In the genomic region with DNA sequence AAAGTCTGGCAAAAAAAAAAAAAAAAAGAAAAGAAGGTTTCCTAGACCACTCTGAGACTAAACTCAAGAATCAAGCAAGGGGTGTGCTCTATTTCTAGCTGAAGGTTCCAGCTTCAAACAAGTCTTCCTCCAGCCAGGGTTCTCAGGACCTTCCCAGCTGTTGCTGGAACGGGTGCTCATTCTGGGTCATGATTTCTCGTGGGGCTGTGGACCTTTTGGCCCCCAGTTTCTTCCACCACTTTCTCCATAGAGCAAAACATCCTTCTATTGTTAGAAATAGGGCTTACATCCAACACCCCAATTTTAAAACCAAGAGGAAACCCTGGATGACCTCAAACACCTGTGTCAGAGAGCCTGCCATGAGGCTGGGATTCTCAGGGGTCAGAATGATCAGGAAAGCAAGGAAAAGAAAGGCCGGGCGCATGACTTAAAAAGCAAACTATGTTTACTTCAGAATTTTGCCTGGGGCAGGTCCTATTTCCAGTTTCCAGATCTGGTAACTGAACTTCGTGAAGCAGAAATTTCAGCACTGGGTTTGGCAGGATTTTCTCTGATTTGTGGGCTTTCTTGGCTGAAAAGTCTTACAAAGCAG, we compare ENCODE assay signal across 31 cellular contexts.
"Had no signal": no experiment of that assay in that cellular context is flagged by ENCODE, and none has a peak within 500 bp of the region (broad histone marks: within the 10 kb centered on the region; RNA-seq: fewer than 3 reads in every experiment).

No MANE protein-coding gene starts in this region.

- H3K4me3 Mint-ChIP-seq: activated B cell treated with CpG ODN at 0.5 μM for 24 hours; activated CD8-positive, alpha-beta T cell treated with anti-CD3 and anti-CD28 coated beads for 36 hours; activated naive CD8-positive, alpha-beta T cell; activated T-cell treated with anti-CD3 and anti-CD28 coated beads, Interleukin-2, amount 50 U/mL, for 4 hours; activated T-helper 17 cell treated with anti-CD3 and anti-CD28 coated beads, Interleukin-2, amount 50 U/mL, for 72 hours; effector memory CD8-positive, alpha-beta T cell; T-helper 17 cell; T-helper 2 cell treated with Interferon-gamma antibody and Interleukin-4, amounts not matched to agents 5 μg/mL and 100 μg/mL, for 36 hours had no signal

- H3K27ac Mint-ChIP-seq: activated B cell treated with CpG ODN at 0.5 μM for 24 hours; activated CD8-positive, alpha-beta T cell treated with anti-CD3 and anti-CD28 coated beads for 36 hours; activated naive CD8-positive, alpha-beta T cell; activated T-helper 17 cell treated with anti-CD3 and anti-CD28 coated beads, Interleukin-2, amount 50 U/mL, for 72 hours; effector memory CD8-positive, alpha-beta T cell; T-helper 17 cell; T-helper 2 cell treated with Interferon-gamma antibody and Interleukin-4, amounts not matched to agents 5 μg/mL and 100 μg/mL, for 36 hours had no signal

- H3K36me3 ChIP-seq: esophagus squamous epithelium, gastroesophageal sphincter, WERI-Rb-1 had no signal

- H3K27me3 Mint-ChIP-seq: activated B cell treated with CpG ODN at 0.5 μM for 24 hours; activated CD8-positive, alpha-beta T cell treated with anti-CD3 and anti-CD28 coated beads for 36 hours; activated T-helper 17 cell treated with anti-CD3 and anti-CD28 coated beads, Interleukin-2, amount 50 U/mL, for 72 hours; effector memory CD8-positive, alpha-beta T cell; T-helper 17 cell had no signal

- H3K4me1 ChIP-seq: body of pancreas, esophagus squamous epithelium, gastroesophageal sphincter had no signal

- H3K36me3 Mint-ChIP-seq: activated naive CD8-positive, alpha-beta T cell had no signal

- H3K27ac ChIP-seq: body of pancreas, esophagus squamous epithelium, gastroesophageal sphincter, WERI-Rb-1 had no signal

- ATAC-seq: activated CD4-positive, CD25-positive, alpha-beta regulatory T cell treated with anti-CD3 and anti-CD28 coated beads, Interleukin-2, amount 50 U/mL, for 24 hours; activated CD8-positive, alpha-beta T cell treated with anti-CD3 and anti-CD28 coated beads for 36 hours; activated T-cell treated with anti-CD3 and anti-CD28 coated beads, Interleukin-2, amount 50 U/mL, for 4 hours; activated T-helper 17 cell treated with anti-CD3 and anti-CD28 coated beads, Interleukin-2, amount 50 U/mL, for 72 hours; body of pancreas; effector memory CD8-positive, alpha-beta T cell; gastroesophageal sphincter; T-helper 17 cell had no signal

- H3K4me3 ChIP-seq: body of pancreas, esophagus squamous epithelium, gastroesophageal sphincter had no signal

- H3K9me3 ChIP-seq: body of pancreas, esophagus squamous epithelium, gastroesophageal sphincter had no signal

- DNase-seq: activated B cell treated with CpG ODN at 0.5 μM for 24 hours; activated CD4-positive, alpha-beta T cell treated with anti-CD3 and anti-CD28 coated beads for 48 hours; activated CD4-positive, alpha-beta T cell treated with anti-CD3 and anti-CD28 coated beads, Interleukin-2, amount 50 U/mL, for 1 hour; activated CD4-positive, alpha-beta T cell treated with anti-CD3 and anti-CD28 coated beads, Interleukin-2, amount 50 U/mL, for 48 hours; activated CD8-positive, alpha-beta memory T cell treated with anti-CD3 and anti-CD28 coated beads for 24 hours; activated CD8-positive, alpha-beta T cell treated with anti-CD3 and anti-CD28 coated beads for 36 hours; activated effector memory CD4-positive, alpha-beta T cell treated with Interleukin-2 at 50 U/mL for 16 hours; activated gamma-delta T cell treated with Interleukin-2 at 50 U/mL for 16 hours; activated naive CD4-positive, alpha-beta T cell treated with anti-CD3 and anti-CD28 coated beads, Interleukin-2, amount 50 U/mL, for 16 hours; activated naive CD4-positive, alpha-beta T cell treated with Interleukin-2 at 50 U/mL for 16 hours; activated T-cell treated with anti-CD3 and anti-CD28 coated beads, Interleukin-2, amount 50 U/mL, for 4 hours; amygdala; aorta; body of pancreas; caudate nucleus; cortex of kidney; dermis blood vessel endothelial cell; effector CD4-positive, alpha-beta T cell; effector memory CD8-positive, alpha-beta T cell; erythroblast; esophagus squamous epithelium; foreskin melanocyte; T-helper 1 cell; T-helper 17 cell; T1000; WERI-Rb-1 had no signal

- H3K9me3 Mint-ChIP-seq: activated B cell treated with CpG ODN at 0.5 μM for 24 hours; activated CD8-positive, alpha-beta T cell treated with anti-CD3 and anti-CD28 coated beads for 36 hours; activated T-cell treated with anti-CD3 and anti-CD28 coated beads, Interleukin-2, amount 50 U/mL, for 4 hours; activated T-helper 17 cell treated with anti-CD3 and anti-CD28 coated beads, Interleukin-2, amount 50 U/mL, for 72 hours; T-helper 2 cell treated with Interferon-gamma antibody and Interleukin-4, amounts not matched to agents 5 μg/mL and 100 μg/mL, for 36 hours had no signal

- H3K4me1 Mint-ChIP-seq: activated B cell treated with CpG ODN at 0.5 μM for 24 hours; activated T-helper 17 cell treated with anti-CD3 and anti-CD28 coated beads, Interleukin-2, amount 50 U/mL, for 72 hours; T-helper 17 cell had no signal

- H3K27me3 ChIP-seq: body of pancreas, esophagus squamous epithelium, gastroesophageal sphincter had no signal
